Comparison of ENCODE assay signal across 8 cellular contexts in genomic region chr2:158458617-158458920, GRCh38.
DNase-seq lines count a peak whose midpoint lies in the region; ATAC-seq and TF ChIP-seq lines count a peak whose summit lies in the region.

No MANE protein-coding gene starts in this region.

- H3K4me3 ChIP-seq in AG09309 (ENCODE audit: control insufficient read depth, low read depth, low read length) = peak overlapping the region; percentile 93
- H3K4me3 ChIP-seq in KMS-11 (IDR thresholded peaks at IDR 0.05; ENCODE audit: insufficient read depth, low read depth, low read length) = peak overlapping the region; percentile 96
- H3K4me3 ChIP-seq in mucosa of stomach (ENCODE audit: low read length) = peak overlapping the region; percentile 52

- peaks cover 20% of the 10 kb centered on the region for H3K4me1 Mint-ChIP-seq in central memory CD8-positive, alpha-beta T cell

- H3K27ac Mint-ChIP-seq in central memory CD8-positive, alpha-beta T cell (ENCODE audit: low read depth) = peak overlapping the region; percentile 75

- no peaks in the 10 kb centered on the region for H3K9me3 Mint-ChIP-seq in central memory CD8-positive, alpha-beta T cell

- TF ChIP-seq CTCF in AG09309 (IDR thresholded peaks at IDR 0.05; ENCODE audit: control insufficient read depth, insufficient read depth, low read depth, low read length, missing control alignments) (no peak), KMS-11 (conservative IDR thresholded peaks at IDR 0.05; ENCODE audit: low read depth, low read length) (no peak)

- H3K27ac ChIP-seq in KMS-11 = peak overlapping the region; percentile 91; the same call in 1 of the 2 replicates

- H3K79me2 ChIP-seq in KMS-11 (ENCODE audit: insufficient read depth, low read depth) = peaks cover 63% of the 10 kb centered on the region

- no peak for ATAC-seq in central memory CD8-positive, alpha-beta T cell (replicated peaks; ENCODE audit: extremely low read depth, poor library complexity, severe bottlenecking)
- ATAC-seq in HG02571 (IDR thresholded peaks at IDR 0.05; ENCODE audit: unreplicated experiment) (no peak), HG03097 (IDR thresholded peaks at IDR 0.05; ENCODE audit: low FRiP score, unreplicated experiment) (no peak)

- peak overlapping the region; percentile 78; the same call in 1 of the 2 replicates for H2AFZ ChIP-seq in KMS-11 (ENCODE audit: low read depth)

- peaks cover 3% of the 10 kb centered on the region for H3K27me3 Mint-ChIP-seq in central memory CD8-positive, alpha-beta T cell

- DNase-seq in AG09309 (ENCODE audit: low read depth) (no peak), DMS153 treated with DMSO at 0.1 percent for 48 hours (lab: John Stamatoyannopoulos, UW; ENCODE audit: unreplicated experiment) (no peak)
- no peak for DNase-seq in central memory CD8-positive, alpha-beta T cell (ENCODE audit: low spot score in 2 of 2)
- no peak for DNase-seq in activated CD4-positive, CD25-positive, alpha-beta regulatory T cell treated with anti-CD3 and anti-CD28 coated beads, Interleukin-2, amount 50 U/mL, for 72 hours

- peak overlapping the region; percentile 86 for H3K4me2 ChIP-seq in KMS-11

- peak overlapping the region; percentile 94 for H3K4me3 Mint-ChIP-seq in central memory CD8-positive, alpha-beta T cell

- H3K4me1 ChIP-seq in KMS-11 (ENCODE audit: low read depth, poor library complexity, severe bottlenecking) = peaks cover 54% of the 10 kb centered on the region
- peaks cover 20% of the 10 kb centered on the region for H3K4me1 ChIP-seq in mucosa of stomach (ENCODE audit: control insufficient read depth, insufficient read depth, low read length)

- H3K9ac ChIP-seq in KMS-11 (peak overlapping the region; percentile 94; the same call in 1 of the 2 replicates), mucosa of stomach (ENCODE audit: low read length) (peak overlapping the region; percentile 73)

- no peaks in the 10 kb centered on the region for H3K9me3 ChIP-seq in mucosa of stomach (ENCODE audit: control insufficient read depth, low read length)

- peaks cover 38% of the 10 kb centered on the region for H4K20me1 ChIP-seq in KMS-11 (ENCODE audit: insufficient read depth)

- H3K36me3 ChIP-seq in KMS-11 (ENCODE audit: insufficient read depth) (no peaks in the 10 kb centered on the region), mucosa of stomach (ENCODE audit: control insufficient read depth, insufficient read depth, low read length) (no peaks in the 10 kb centered on the region)

- peaks cover 6% of the 10 kb centered on the region for H3K36me3 Mint-ChIP-seq in central memory CD8-positive, alpha-beta T cell (ENCODE audit: insufficient read depth)

- H3K27me3 ChIP-seq in KMS-11 (ENCODE audit: insufficient read depth, low read depth) = no peaks in the 10 kb centered on the region
- no peaks in the 10 kb centered on the region for H3K27me3 ChIP-seq in mucosa of stomach (ENCODE audit: control insufficient read depth, insufficient read depth, low read length)
